Comparison of ENCODE assay signal across 22 cellular contexts in genomic region chr19:14050961-14051360, GRCh38. TPM values are rescaled to one million over a fixed set of nuclear protein-coding genes. Genes with fewer than 3 reads are reported as not detected.
"Had no signal": no experiment of that assay in that cellular context is flagged by ENCODE, and none has a peak within 500 bp of the region (broad histone marks: within the 10 kb centered on the region; RNA-seq: fewer than 3 reads in every experiment).

No MANE protein-coding gene starts in this region.

RNA-seq across cellular contexts. Expression of gene PALM3, which starts 10.9 kb away (rescaled TPM):
- total RNA-seq: mammary epithelial cell; naive thymus-derived CD8-positive, alpha-beta T cell; omental fat pad; skeletal muscle tissue; smooth muscle cell had no signal
- polyA plus RNA-seq: immature natural killer cell, mammary epithelial cell had no signal

RNA-seq across cellular contexts. Expression of gene MISP3, which starts 21.6 kb away (rescaled TPM):
- total RNA-seq: skeletal muscle tissue had no signal

RNA-seq across cellular contexts. Expression of gene RLN3, which starts 23.0 kb away (rescaled TPM):
- total RNA-seq: kidney; left colon; left lung; liver; lower lobe of right lung; mammary epithelial cell; mucosa of gallbladder; naive thymus-derived CD8-positive, alpha-beta T cell; omental fat pad; ovary; progenitor cell of endocrine pancreas; pulmonary artery endothelial cell; renal cortical epithelial cell; right atrium auricular region; right lobe of liver; skeletal muscle tissue; smooth muscle cell; temporal lobe; tibial nerve; urinary bladder; vagina had no signal
- polyA plus RNA-seq: immature natural killer cell, liver, mammary epithelial cell, ovary, smooth muscle cell, urinary bladder had no signal

RNA-seq across cellular contexts. Expression of gene C19orf67, which starts 34.6 kb away (rescaled TPM):
- total RNA-seq: kidney, left lung, lower lobe of right lung, mammary epithelial cell, mucosa of gallbladder, omental fat pad, ovary, renal cortical epithelial cell, right atrium auricular region, skeletal muscle tissue, smooth muscle cell, temporal lobe, tibial nerve, urinary bladder, vagina had no signal
- polyA plus RNA-seq: immature natural killer cell; liver; mammary epithelial cell; naive thymus-derived CD8-positive, alpha-beta T cell; urinary bladder had no signal
